23 cellular contexts compared by ENCODE assay signal in the genomic region with DNA sequence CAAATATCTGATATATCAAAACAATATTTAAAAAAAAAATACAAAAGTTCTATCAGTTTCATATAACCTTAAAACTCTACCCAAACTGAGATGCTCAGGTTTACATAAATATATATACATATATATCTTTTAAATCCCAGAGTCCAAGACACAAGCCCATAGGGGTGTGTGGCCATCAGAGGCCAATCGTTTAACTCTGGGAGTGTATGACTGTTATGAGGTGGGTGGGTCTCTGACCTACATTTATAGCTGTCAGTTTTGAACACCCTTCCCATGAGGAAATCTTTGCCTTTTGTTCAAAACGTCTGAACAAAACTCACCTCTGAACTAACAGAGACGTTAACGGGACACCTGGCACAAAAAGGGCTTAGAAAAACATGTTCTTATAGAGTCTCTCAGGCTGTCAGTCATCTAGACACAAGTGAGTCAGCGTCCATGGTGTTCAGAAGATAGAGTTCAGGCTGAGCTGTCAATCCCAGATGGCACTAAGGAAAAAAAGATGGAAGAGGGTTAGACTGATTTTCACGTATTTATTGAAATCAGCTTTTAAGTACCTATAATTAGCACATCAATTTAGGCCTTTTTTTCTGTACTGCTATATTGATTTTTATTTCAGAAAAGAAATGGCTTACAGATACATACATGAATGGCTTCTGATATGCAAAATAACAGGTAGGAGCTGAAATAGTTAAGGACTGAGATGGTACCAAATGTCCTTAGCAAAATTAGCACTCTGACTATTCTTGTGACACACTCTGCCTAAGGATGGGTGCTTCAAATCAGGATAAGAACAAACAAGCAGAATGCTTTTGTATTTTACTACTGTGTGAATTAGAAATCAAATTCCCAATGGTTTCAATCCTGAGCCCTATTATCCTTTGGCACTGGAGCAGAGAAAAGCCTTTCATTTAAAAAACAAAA. TPM values are rescaled to one million over a fixed set of nuclear protein-coding genes. Genes with fewer than 3 reads are reported as not detected.
A peak's percentile ranks its signal among the peaks of the same experiment; 100 is the strongest.
DNase-seq lines count a peak whose midpoint lies in the region; ATAC-seq and TF ChIP-seq lines count a peak whose summit lies in the region.
"Had no signal": no experiment of that assay in that cellular context is flagged by ENCODE, and none has a peak within 500 bp of the region (broad histone marks: within the 10 kb centered on the region; RNA-seq: fewer than 3 reads in every experiment).

No MANE protein-coding gene starts in this region.

- intact Hi-C loops in gastrocnemius medialis (cut with DNase I; ENCODE audit: low total_unique reads): loop anchor here (10.0 kb wide), 1 partner anchor 477 kb away; a partner anchor contains a TSS

- H3K4me3 ChIP-seq in gastrocnemius medialis: no peak overlapping the region
- H3K4me3 ChIP-seq: smooth muscle cell, stomach, upper lobe of left lung had no signal

- H3K36me3 ChIP-seq in gastrocnemius medialis: peaks cover 0 to 8% of the 10 kb centered on the region in 2 donors

- H3K27me3 ChIP-seq in foreskin keratinocyte: no peaks in the 10 kb centered on the region
- no peaks in the 10 kb centered on the region for H3K27me3 ChIP-seq in gastrocnemius medialis
- H3K27me3 ChIP-seq: stomach, upper lobe of left lung had no signal

- no peak overlapping the region for H3K27ac ChIP-seq in foreskin keratinocyte
- peak overlapping the region; percentile 62 to 91 (median 79) for H3K27ac ChIP-seq in gastrocnemius medialis
- H3K27ac ChIP-seq: stomach, upper lobe of left lung had no signal

- no peak for TF ChIP-seq POLR2A in gastrocnemius medialis (IDR thresholded peaks at IDR 0.05)

- H3K9me3 ChIP-seq in gastrocnemius medialis: no peaks in the 10 kb centered on the region
- H3K9me3 ChIP-seq: stomach, upper lobe of left lung had no signal

- peak; percentile 28 for ATAC-seq in foreskin keratinocyte
- ATAC-seq in gastrocnemius medialis: peak; percentile 69 to 81
- no peak for ATAC-seq in stimulated activated naive CD8-positive, alpha-beta T cell treated with anti-CD3 and anti-CD28 coated beads, Interleukin-15, Interleukin-2, amounts not matched to agents 100 U/mL and 50 U/mL, for 24 hours
- ATAC-seq in GM21367 (IDR thresholded peaks at IDR 0.05; ENCODE audit: unreplicated experiment): no peak
- ATAC-seq: esophagus mucosa had no signal

- TF ChIP-seq CTCF in foreskin keratinocyte (conservative IDR thresholded peaks at IDR 0.05) (no peak), gastrocnemius medialis (IDR thresholded peaks at IDR 0.05 in 4 of 5, conservative IDR thresholded peaks at IDR 0.05 in 1 of 5) (no peak)

- in situ Hi-C loops in gastrocnemius medialis (cut with MboI; ENCODE audit: low sequenced_read_pairs in 4 of 4): loop anchor here in 2 of 4 donors (5.0 to 10.0 kb wide), 2 partner anchors 54 to 157 kb away; a partner anchor contains a TSS

- no peaks in the 10 kb centered on the region for H3K4me1 ChIP-seq in foreskin keratinocyte
- peaks cover 33 to 59% of the 10 kb centered on the region in 2 donors for H3K4me1 ChIP-seq in gastrocnemius medialis

- DNase-seq in LoVo (ENCODE audit: low spot score) (peak; percentile 15), RKO (ENCODE audit: low spot score) (peak; percentile 30), foreskin keratinocyte (peak; percentile 2 to 17), gastrocnemius medialis (peak in 1 of 2 donors; percentile 34), D341Med (ENCODE audit: low spot score) (no peak)
- no peak for DNase-seq in stimulated activated naive CD8-positive, alpha-beta T cell treated with anti-CD3 and anti-CD28 coated beads, Interleukin-15, Interleukin-2, amounts not matched to agents 100 U/mL and 50 U/mL, for 24 hours
- DNase-seq: activated CD8-positive, alpha-beta memory T cell treated with anti-CD3 and anti-CD28 coated beads, Interleukin-2, amount 50 U/mL, for 4 hours; CD8-positive, alpha-beta memory T cell; DMS79 treated with DMSO at 0.1 percent for 48 hours; KBM-7; NCI-H526 treated with DMSO at 0.1 percent for 48 hours; SIG-M5; stimulated activated CD4-positive, alpha-beta T cell treated with anti-CD3 and anti-CD28 coated beads, Interleukin-4, amount 100 ng/mL, for 24 hours; stomach; upper lobe of left lung had no signal

RNA-seq across cellular contexts. Expression of a gene that starts 29.2 kb away (rescaled TPM):
- total RNA-seq in foreskin keratinocyte (not detected in 2 replicates), gastrocnemius medialis (not detected)
- not detected in 2 replicates for polyA plus RNA-seq in foreskin keratinocyte
- total RNA-seq: CD8-positive, alpha-beta memory T cell; esophagus mucosa; glomerular endothelial cell; H4; left lobe of liver; mesothelial cell of epicardium; progenitor cell of endocrine pancreas; smooth muscle cell; stomach; upper lobe of left lung had no signal
- polyA plus RNA-seq: CD8-positive, alpha-beta memory T cell; smooth muscle cell; stomach had no signal

RNA-seq across cellular contexts. Expression of a gene that starts 44.6 kb away (rescaled TPM):
- total RNA-seq in foreskin keratinocyte (22.9 and 25.3 TPM in 2 replicates), gastrocnemius medialis (10 to 100 TPM; 24.0 to 65.4 (median 47.0) TPM)
- polyA plus RNA-seq in foreskin keratinocyte: 9.4 and 10.3 TPM in 2 replicates

Comparison
In these comparisons a context has a peak if more than half of its experiments do, and no peak if none do; other contexts are left out.
1. DNase-seq: peak in LoVo (single experiment), RKO (single experiment) and foreskin keratinocyte (2 of 2); none in D341Med (single experiment) and stimulated activated naive CD8-positive, alpha-beta T cell treated with anti-CD3 and anti-CD28 coated beads, Interleukin-15, Interleukin-2, amounts not matched to agents 100 U/mL and 50 U/mL, for 24 hours (single experiment).
2. ATAC-seq: peak in foreskin keratinocyte (single experiment) and gastrocnemius medialis (2 of 2); none in stimulated activated naive CD8-positive, alpha-beta T cell treated with anti-CD3 and anti-CD28 coated beads, Interleukin-15, Interleukin-2, amounts not matched to agents 100 U/mL and 50 U/mL, for 24 hours (single experiment) and GM21367 (single experiment).